10 cellular contexts compared by ENCODE assay signal in the genomic region with DNA sequence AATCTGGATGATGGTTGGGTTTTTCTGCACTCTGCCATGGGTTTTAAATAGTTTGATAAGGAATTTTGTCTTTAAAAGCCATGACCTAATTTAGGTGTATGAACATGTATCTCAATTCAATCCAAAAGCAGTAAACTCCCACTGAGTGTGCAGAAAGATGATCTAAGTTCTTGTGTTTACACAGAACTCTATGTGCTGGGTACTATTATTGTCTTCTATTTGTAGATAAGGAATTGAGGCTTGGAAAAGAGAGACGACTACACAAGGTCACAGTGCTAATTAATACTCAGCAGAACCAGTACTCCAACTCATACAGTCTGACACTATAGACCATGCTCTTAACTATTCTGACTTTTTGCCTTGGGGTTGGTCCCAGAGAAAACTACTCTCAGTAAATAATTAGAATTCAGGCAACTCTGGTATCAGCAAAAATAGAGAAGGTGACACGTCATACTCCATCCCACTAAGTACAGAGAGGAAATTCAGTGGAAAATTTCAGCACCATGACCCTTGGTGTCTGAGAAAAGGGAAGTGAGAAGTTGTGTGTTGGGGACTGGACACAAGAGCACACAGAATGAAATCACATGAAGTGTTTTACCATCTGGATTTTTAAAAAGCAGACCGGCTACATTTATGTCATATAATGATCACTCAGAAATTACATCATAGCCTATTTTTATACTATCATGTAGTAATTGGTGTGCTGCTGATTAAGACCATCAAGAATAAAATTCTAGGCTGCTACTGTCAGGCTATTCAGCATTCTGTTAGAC. TPM values are rescaled to one million over a fixed set of nuclear protein-coding genes. Genes with fewer than 3 reads are reported as not detected.
DNase-seq lines count a peak whose midpoint lies in the region; ATAC-seq and FAIRE-seq lines count a peak whose summit lies in the region.
"Had no signal": no experiment of that assay in that cellular context is flagged by ENCODE, and none has a peak within 500 bp of the region (broad histone marks: within the 10 kb centered on the region; RNA-seq: fewer than 3 reads in every experiment).

No MANE protein-coding gene starts in this region.

- H3K4me1 Mint-ChIP-seq in activated T-cell treated with anti-CD3 and anti-CD28 coated beads, Interleukin-2, amount 50 U/mL, for 24 hours (ENCODE audit: low read depth) = no peaks in the 10 kb centered on the region

- ATAC-seq in GM21737 (IDR thresholded peaks at IDR 0.05; ENCODE audit: unreplicated experiment) (peak; percentile 82), HG03521 (IDR thresholded peaks at IDR 0.05; ENCODE audit: unreplicated experiment) (peak; percentile 73), left ventricle myocardium superior (peak; percentile 93)

- no peak overlapping the region for H3K4me3 Mint-ChIP-seq in activated T-cell treated with anti-CD3 and anti-CD28 coated beads, Interleukin-2, amount 50 U/mL, for 24 hours
- H3K4me3 Mint-ChIP-seq: activated naive CD8-positive, alpha-beta T cell had no signal

- no peaks in the 10 kb centered on the region for H3K36me3 Mint-ChIP-seq in activated T-cell treated with anti-CD3 and anti-CD28 coated beads, Interleukin-2, amount 50 U/mL, for 24 hours (ENCODE audit: low read depth)

- H3K27me3 Mint-ChIP-seq in activated T-cell treated with anti-CD3 and anti-CD28 coated beads, Interleukin-2, amount 50 U/mL, for 24 hours = peaks cover 20% of the 10 kb centered on the region

- H3K27ac Mint-ChIP-seq in activated T-cell treated with anti-CD3 and anti-CD28 coated beads, Interleukin-2, amount 50 U/mL, for 24 hours = no peak overlapping the region
- H3K27ac Mint-ChIP-seq: activated naive CD8-positive, alpha-beta T cell had no signal

- peak; percentile 41 for FAIRE-seq in GM18507 (lab: Jason Lieb, UNC)

- H3K9me3 Mint-ChIP-seq in activated T-cell treated with anti-CD3 and anti-CD28 coated beads, Interleukin-2, amount 50 U/mL, for 24 hours = no peaks in the 10 kb centered on the region

- DNase-seq in GM18507 (ENCODE audit: extremely low spot score, insufficient read length, low read depth) = no peak
- no peak for DNase-seq in left ventricle myocardium superior
- no peak for DNase-seq in activated T-cell treated with anti-CD3 and anti-CD28 coated beads, Interleukin-2, amount 50 U/mL, for 24 hours
- no peak for DNase-seq in 8988T
- DNase-seq in NCI-H2171 treated with DMSO at 0.1 percent for 48 hours (lab: John Stamatoyannopoulos, UW) = no peak
- no peak for DNase-seq in hippocampal formation (lab: John Stamatoyannopoulos, UW)
- DNase-seq: KG1 had no signal

- intact Hi-C loops in left ventricle myocardium superior (cut with micrococcal nuclease) = no loop called here

RNA-seq across cellular contexts. Expression of gene MYH15, which starts 18.2 kb away (rescaled TPM):
- 0.07 TPM for total RNA-seq in left ventricle myocardium superior
